8 cellular contexts compared by ENCODE assay signal in genomic region chr3:194689493-194689901, GRCh38. TPM values are rescaled to one million over a fixed set of nuclear protein-coding genes. Genes with fewer than 3 reads are reported as not detected.
DNase-seq lines count a peak whose midpoint lies in the region; ATAC-seq and TF ChIP-seq lines count a peak whose summit lies in the region.

No MANE protein-coding gene starts in this region.

- ATAC-seq in HG02884 (IDR thresholded peaks at IDR 0.05; ENCODE audit: unreplicated experiment) = no peak

- H3K9me3 ChIP-seq in skeletal muscle satellite cell (replicated peaks; ENCODE audit: low read length) = no peaks in the 10 kb centered on the region

- peaks cover 7% of the 10 kb centered on the region for H3K27me3 ChIP-seq in skeletal muscle satellite cell (ENCODE audit: control insufficient read depth, insufficient read depth, low read length)

- DNase-seq in ELF-1 (ENCODE audit: low read depth, low spot score) (peak; percentile 39), NCI-H1694 (lab: John Stamatoyannopoulos, UW) (peak; percentile 73), epidermal melanocyte (ENCODE audit: insufficient read length, low spot score) (peak; percentile 83), NCI-H128 (lab: John Stamatoyannopoulos, UW; ENCODE audit: unreplicated experiment) (no peak), GM13976 (ENCODE audit: low spot score) (no peak), NCI-H2227 (lab: John Stamatoyannopoulos, UW; ENCODE audit: unreplicated experiment) (no peak)

- no peak for TF ChIP-seq CTCF in GM13976 (IDR thresholded peaks at IDR 0.05; ENCODE audit: borderline replicate concordance, control extremely low read depth, extremely low read depth, insufficient read depth, missing control alignments)

- peaks cover 25% of the 10 kb centered on the region for H3K4me1 ChIP-seq in skeletal muscle satellite cell (ENCODE audit: control insufficient read depth, insufficient read depth, low read length)

- no peak overlapping the region for H3K9ac ChIP-seq in skeletal muscle satellite cell (ENCODE audit: low read depth, low read length)

- no peaks in the 10 kb centered on the region for H3K36me3 ChIP-seq in skeletal muscle satellite cell (ENCODE audit: insufficient read depth, low read length)

- in situ Hi-C loops in GM13976 (cut with MboI; ENCODE audit: low sequenced_read_pairs, unreplicated experiment) = loop anchor here (10.0 to 25.0 kb wide), 3 partner anchors 415 to 848 kb away; partner anchors contain the start of gene PPP1R2

- no peak overlapping the region for H3K4me3 ChIP-seq in skeletal muscle satellite cell (ENCODE audit: low read length)

- peak overlapping the region; percentile 10 for H3K4me2 ChIP-seq in skeletal muscle satellite cell (ENCODE audit: low read length)

RNA-seq across cellular contexts. Expression of gene FAM43A, which starts 3.8 kb away (rescaled TPM):
- total RNA-seq in skeletal muscle satellite cell (2012; rRNA removed) = 2.3 and 3.5 TPM in 2 replicates

RNA-seq across cellular contexts. Expression of gene LSG1, which starts 17.5 kb away (rescaled TPM):
- total RNA-seq in skeletal muscle satellite cell (2012; rRNA removed) = 36.5 and 40.6 TPM in 2 replicates

RNA-seq across cellular contexts. Expression of gene TMEM44, which starts 56.3 kb away (rescaled TPM):
- total RNA-seq in skeletal muscle satellite cell (2012; rRNA removed) = 12.5 and 15.2 TPM in 2 replicates

Comparison
In these comparisons a context has a peak if more than half of its experiments do, and no peak if none do; other contexts are left out.
1. DNase-seq: peak in ELF-1 (single experiment), NCI-H1694 (single experiment) and epidermal melanocyte (single experiment); none in NCI-H128 (single experiment), GM13976 (single experiment) and NCI-H2227 (single experiment).